1 cellular context compared by ENCODE assay signal in genomic region chr11:121723261-121723741, GRCh38.
TF ChIP-seq lines count a peak whose summit lies in the region.

No MANE protein-coding gene starts in this region.

TF ChIP-seq in PFSK-1, 5 proteins besides CTCF, POLR2A, EP300 and RAD21 (continued from another document):
- TF ChIP-seq REST (IDR thresholded peaks at IDR 0.05; ENCODE audit: insufficient read depth in 1 of 2, low read depth in 2 of 2, low read length in 2 of 2) (no peak), TAF1 (IDR thresholded peaks at IDR 0.05; ENCODE audit: borderline replicate concordance, insufficient read depth, low read length) (no peak), POLR2AphosphoS5 (IDR thresholded peaks at IDR 0.05; ENCODE audit: low read depth, low read length) (peak; percentile 50; the same call in 1 of the 2 replicates)
